13 cellular contexts compared by ENCODE assay signal in the genomic region with DNA sequence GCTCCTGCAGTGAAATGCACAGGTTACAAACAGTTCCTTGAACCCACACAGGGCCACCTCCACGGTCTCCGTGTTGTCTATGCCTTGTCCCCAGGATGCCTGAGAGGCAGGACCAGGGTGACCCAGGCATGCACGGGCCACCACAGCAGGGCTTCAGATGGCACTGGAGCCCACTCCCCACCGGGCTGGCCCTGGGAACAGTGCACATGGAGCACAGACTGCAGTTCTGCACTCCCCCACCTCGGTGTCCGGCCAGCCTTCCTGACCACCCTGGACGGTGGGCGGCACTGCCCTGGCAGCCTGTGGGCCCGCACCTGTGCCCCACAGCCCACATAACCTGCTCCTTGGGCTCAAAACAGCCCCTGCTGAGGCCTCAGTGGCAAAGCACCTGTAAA. TPM values are rescaled to one million over a fixed set of nuclear protein-coding genes. Genes with fewer than 3 reads are reported as not detected.
A peak's percentile ranks its signal among the peaks of the same experiment; 100 is the strongest.
DNase-seq lines count a peak whose midpoint lies in the region; ATAC-seq and TF ChIP-seq lines count a peak whose summit lies in the region.
"Had no signal": no experiment of that assay in that cellular context is flagged by ENCODE, and none has a peak within 500 bp of the region (broad histone marks: within the 10 kb centered on the region; RNA-seq: fewer than 3 reads in every experiment).

No MANE protein-coding gene starts in this region.

- TF ChIP-seq CTCF in breast epithelium (IDR thresholded peaks at IDR 0.05) (no peak), MCF 10A (IDR thresholded peaks at IDR 0.05; ENCODE audit: unreplicated experiment) (no peak), activated B cell treated with CpG ODN at 0.5 μM for 24 hours (IDR thresholded peaks at IDR 0.05) (no peak), transverse colon (IDR thresholded peaks at IDR 0.05) (no peak), lower leg skin (IDR thresholded peaks at IDR 0.05) (no peak)

- CTCF ChIA-PET in MCF 10A (lab: Yijun Ruan, JAX) (no interaction called here), activated B cell treated with CpG ODN at 0.5 μM for 24 hours (lab: Charles Lee) (no interaction called here)

- 83% methylated on average over 1 to 9 of the region's 9 CpGs for WGBS in transverse colon (ENCODE audit: low coverage in 1 of 2), 2 donors
- WGBS in lower leg skin, 2 donors, result 66 to 75% methylated on average over 7 to 8 of the region's 9 CpGs

- no peak for DNase-seq in breast epithelium (ENCODE audit: low spot score in 2 of 2)
- DNase-seq in MCF 10A (ENCODE audit: unreplicated experiment), result no peak
- no peak for DNase-seq in activated B cell treated with CpG ODN at 0.5 μM for 24 hours
- peak in 1 of 2 donors; percentile 51 for DNase-seq in memory B cell (ENCODE audit: low spot score in 2 of 2)
- DNase-seq in transverse colon, result no peak
- DNase-seq in stimulated activated CD4-positive, alpha-beta T cell treated with anti-CD3 and anti-CD28 coated beads, Interleukin-4, amount 100 ng/mL, for 1 hour, result no peak
- DNase-seq in lower leg skin (ENCODE audit: low spot score in 2 of 2), result no peak
- no peak for DNase-seq in stimulated activated naive CD4-positive, alpha-beta T cell (lab: John Stamatoyannopoulos, UW)
- DNase-seq: AML-193, NCI-H2171 had no signal

- POLR2A ChIA-PET in MCF 10A (lab: Yijun Ruan, JAX) (interaction anchor here (1.0 kb wide), 1 partner anchor 23 kb away, joined by 4 read pairs; no protein-coding TSS in a partner anchor), activated B cell treated with CpG ODN at 0.5 μM for 24 hours (lab: Charles Lee) (interaction anchor here (0.6 to 11.8 kb wide), 34 partner anchors 7 to 1261 kb away, joined by 3 to 242 read pairs (median 6); a partner anchor contains a TSS)

- no peaks in the 10 kb centered on the region for H3K27me3 Mint-ChIP-seq in MCF 10A (ENCODE audit: insufficient read depth, unreplicated experiment)
- no peaks in the 10 kb centered on the region for H3K27me3 Mint-ChIP-seq in activated B cell treated with CpG ODN at 0.5 μM for 24 hours
- no peaks in the 10 kb centered on the region for H3K27me3 Mint-ChIP-seq in memory B cell

- H3K36me3 Mint-ChIP-seq in MCF 10A (ENCODE audit: insufficient read depth, unreplicated experiment) (peaks cover 4% of the 10 kb centered on the region), activated B cell treated with CpG ODN at 0.5 μM for 24 hours (ENCODE audit: low read depth) (peaks cover 20% of the 10 kb centered on the region), memory B cell (peaks cover 2% of the 10 kb centered on the region)

- no peaks in the 10 kb centered on the region for H3K27me3 ChIP-seq in breast epithelium
- H3K27me3 ChIP-seq in transverse colon, result no peaks in the 10 kb centered on the region
- H3K27me3 ChIP-seq: brain microvascular endothelial cell, right atrium auricular region had no signal

- BruUV-seq in MCF 10A (replicated peaks; lab: Mats Ljungman, UMichigan), result no TSS peak

- H3K36me3 ChIP-seq in breast epithelium (no peaks in the 10 kb centered on the region), transverse colon (no peaks in the 10 kb centered on the region)
- H3K36me3 ChIP-seq: right atrium auricular region had no signal

- in situ Hi-C loops in transverse colon (cut with MboI; ENCODE audit: low pct_ligation_motif_present in 1 of 4, low pct_unique_long_range_greater_than_20kb in 1 of 4, low sequenced_read_pairs in 3 of 4), result no loop called here

- H3K4me3 ChIP-seq in breast epithelium, result no peak overlapping the region
- no peak overlapping the region for H3K4me3 ChIP-seq in transverse colon
- H3K4me3 ChIP-seq in lower leg skin (ENCODE audit: low read depth, poor library complexity, severe bottlenecking), result no peak overlapping the region
- H3K4me3 ChIP-seq: right atrium auricular region had no signal

- no peak for TF ChIP-seq EP300 in transverse colon (IDR thresholded peaks at IDR 0.05; ENCODE audit: low read depth)

- H3K4me3 Mint-ChIP-seq in MCF 10A (ENCODE audit: unreplicated experiment) (no peak overlapping the region), activated B cell treated with CpG ODN at 0.5 μM for 24 hours (peak overlapping the region; percentile 94), memory B cell (peak overlapping the region; percentile 93)

- H3K9me3 Mint-ChIP-seq in MCF 10A (ENCODE audit: unreplicated experiment) (no peaks in the 10 kb centered on the region), activated B cell treated with CpG ODN at 0.5 μM for 24 hours (no peaks in the 10 kb centered on the region), memory B cell (no peaks in the 10 kb centered on the region)

- H3K4me1 ChIP-seq in breast epithelium (peaks cover 29 to 51% of the 10 kb centered on the region in 2 donors), transverse colon (peaks cover 42 to 90% (median 71%) of the 10 kb centered on the region in 4 donors)

- intact Hi-C loops in breast epithelium (cut with DNase I; ENCODE audit: low total_unique reads) (no loop called here), MCF 10A (cut with micrococcal nuclease) (no loop called here), activated B cell treated with CpG ODN at 0.5 μM for 24 hours (cut with micrococcal nuclease) (loop anchor here (1.0 to 5.0 kb wide), 10 partner anchors 8 to 721 kb away; a partner anchor contains a TSS), transverse colon (cut with DNase I; ENCODE audit: low total_unique reads) (no loop called here), lower leg skin (cut with DNase I; ENCODE audit: low total_unique reads) (no loop called here)

- ATAC-seq in activated B cell treated with CpG ODN at 0.5 μM for 24 hours (ENCODE audit: low read depth) (no peak), memory B cell (ENCODE audit: low read depth) (no peak)
- ATAC-seq: left lobe of liver had no signal

- peak overlapping the region; percentile 40 to 65 for H3K27ac ChIP-seq in breast epithelium
- peak overlapping the region; percentile 67 to 86 (median 76) for H3K27ac ChIP-seq in transverse colon
- H3K27ac ChIP-seq: brain microvascular endothelial cell had no signal

- no peaks in the 10 kb centered on the region for H3K9me3 ChIP-seq in breast epithelium
- no peaks in the 10 kb centered on the region for H3K9me3 ChIP-seq in transverse colon
- H3K9me3 ChIP-seq: right atrium auricular region had no signal

- H3K27ac Mint-ChIP-seq in MCF 10A (ENCODE audit: low read depth, unreplicated experiment) (no peak overlapping the region), activated B cell treated with CpG ODN at 0.5 μM for 24 hours (peak overlapping the region; percentile 99), memory B cell (peak overlapping the region; percentile 99)

- TF ChIP-seq POLR2A in breast epithelium (IDR thresholded peaks at IDR 0.05) (no peak), transverse colon (IDR thresholded peaks at IDR 0.05) (no peak), lower leg skin (IDR thresholded peaks at IDR 0.05) (no peak)

- H3K4me1 Mint-ChIP-seq in MCF 10A (ENCODE audit: insufficient read depth, unreplicated experiment) (peaks cover 27% of the 10 kb centered on the region), activated B cell treated with CpG ODN at 0.5 μM for 24 hours (peaks cover 95% of the 10 kb centered on the region), memory B cell (peaks cover 54% of the 10 kb centered on the region)

RNA-seq across cellular contexts. Expression of a gene that starts 14.3 kb away (rescaled TPM):
- total RNA-seq in breast epithelium (10 to 100 TPM; 33.0 to 44.9 (median 39.2) TPM), MCF 10A (2022) (62.2 and 62.6 TPM in 2 replicates), activated B cell treated with CpG ODN at 0.5 μM for 24 hours (41.6 and 51.7 TPM in 2 replicates), transverse colon (10 to 100 TPM; 31.0 to 56.1 (median 42.8) TPM), lower leg skin (10 to 100 TPM; 30.7 to 43.2 (median 39.2) TPM)

RNA-seq across cellular contexts. Expression of a gene that starts 41.5 kb away (rescaled TPM):
- total RNA-seq in breast epithelium (1 to 10 TPM; 5.6 to 10.0 (median 7.5) TPM), MCF 10A (2022) (11.1 and 12.9 TPM in 2 replicates), activated B cell treated with CpG ODN at 0.5 μM for 24 hours (32.0 and 36.1 TPM in 2 replicates), transverse colon (10 to 100 TPM in 2 of 4 donors, 1 to 10 TPM in 2; 7.8 to 15.0 (median 9.5) TPM), lower leg skin (10 to 100 TPM; 12.0 to 16.6 (median 14.5) TPM)

RNA-seq across cellular contexts. Expression of a gene that starts 44.2 kb away (rescaled TPM):
- total RNA-seq in breast epithelium (1 to 10 TPM; 6.7 to 9.2 (median 8.0) TPM), MCF 10A (2022) (45.6 and 51.6 TPM in 2 replicates), activated B cell treated with CpG ODN at 0.5 μM for 24 hours (70.9 and 89.3 TPM in 2 replicates), transverse colon (10 to 100 TPM; 14.4 to 54.7 (median 28.9) TPM), lower leg skin (10 to 100 TPM in 3 of 4 donors, 1 to 10 TPM in 1; 9.7 to 32.7 (median 12.6) TPM)
